ENCODE assay signal across 1 cellular context in genomic region chr2:149080964-149081363, GRCh38.
TF ChIP-seq lines count a peak whose summit lies in the region.

No MANE protein-coding gene starts in this region.

TF ChIP-seq in H1, 55 proteins besides CTCF, POLR2A, EP300 and RAD21:
- TF ChIP-seq ZNF274 (IDR thresholded peaks at IDR 0.05; ENCODE audit: borderline replicate concordance, extremely low read depth, low read length) (no peak), CREB1 (IDR thresholded peaks at IDR 0.05) (no peak), SIRT6 (IDR thresholded peaks at IDR 0.05; ENCODE audit: low read length) (no peak), SIN3A (conservative IDR thresholded peaks at IDR 0.05 in 1 of 2, IDR thresholded peaks at IDR 0.05 in 1 of 2; ENCODE audit: low read depth in 1 of 2, low read length in 2 of 2) (no peak), NANOG (IDR thresholded peaks at IDR 0.05; ENCODE audit: insufficient read depth, low read depth, low read length, poor library complexity, severe bottlenecking) (peak; percentile 36), SP1 (IDR thresholded peaks at IDR 0.05; ENCODE audit: low read depth, low read length) (no peak), BRCA1 (IDR thresholded peaks at IDR 0.05; ENCODE audit: low read depth, low read length) (no peak), YY1 (IDR thresholded peaks at IDR 0.05; ENCODE audit: low read depth, low read length) (no peak), TEAD4 (IDR thresholded peaks at IDR 0.05; ENCODE audit: low read depth, low read length) (no peak), TBP (IDR thresholded peaks at IDR 0.05; ENCODE audit: low read depth, low read length) (no peak), MAFK (IDR thresholded peaks at IDR 0.05; ENCODE audit: low read depth, low read length) (no peak), BACH1 (IDR thresholded peaks at IDR 0.05; ENCODE audit: low read length) (no peak), GABPA (IDR thresholded peaks at IDR 0.05; ENCODE audit: borderline replicate concordance, insufficient read depth, low read length) (no peak), BCL11A (IDR thresholded peaks at IDR 0.05; ENCODE audit: low read depth in 2 of 2, low read length in 2 of 2) (peak in 1 of 2 experiments; percentile 57)
